8 cellular contexts compared by ENCODE assay signal in the genomic region with DNA sequence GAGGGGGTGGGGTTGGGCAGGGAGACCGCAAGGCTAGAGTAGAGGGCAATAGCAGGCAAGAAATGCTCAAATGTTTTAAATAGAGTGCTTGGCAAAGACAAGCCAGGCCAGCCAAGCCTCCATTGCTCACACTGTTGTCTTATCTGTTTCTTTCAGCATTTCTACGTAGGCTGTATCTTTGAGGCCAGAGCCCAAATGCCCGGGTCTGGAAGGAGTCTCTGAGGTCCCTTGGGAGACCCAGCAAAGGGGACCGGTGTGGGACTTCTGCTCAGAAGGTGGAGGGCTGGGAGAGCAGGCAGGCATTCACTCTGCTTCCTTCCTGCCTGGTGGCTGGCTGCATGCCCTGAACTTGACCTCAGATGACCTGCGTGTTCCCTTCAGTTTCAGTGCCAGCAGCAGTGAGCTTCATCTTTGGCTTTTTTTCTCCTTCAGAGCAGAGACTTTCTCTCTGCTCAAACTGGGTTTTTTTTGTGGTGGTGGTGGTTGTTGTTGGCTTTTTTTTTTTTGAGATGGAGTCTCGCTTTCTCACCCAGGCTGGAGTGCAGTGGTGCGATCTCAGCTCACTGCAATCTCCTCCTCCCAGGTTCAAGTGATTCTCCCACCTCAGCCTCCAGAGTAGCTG.
DNase-seq lines count a peak whose midpoint lies in the region; ATAC-seq, FAIRE-seq and TF ChIP-seq lines count a peak whose summit lies in the region.

No MANE protein-coding gene starts in this region.

- H3K4me1 ChIP-seq in effector memory CD4-positive, alpha-beta T cell (ENCODE audit: control insufficient read depth, insufficient read depth, low read length, poor library complexity, severe bottlenecking) = peaks cover 26% of the 10 kb centered on the region

- no peaks in the 10 kb centered on the region for H3K9me3 ChIP-seq in effector memory CD4-positive, alpha-beta T cell (ENCODE audit: control insufficient read depth, low read length)

- H3K27ac ChIP-seq in effector memory CD4-positive, alpha-beta T cell (ENCODE audit: insufficient read depth, low read length, poor library complexity, severe bottlenecking) = peak overlapping the region; percentile 40

- peak; percentile 59 for DNase-seq in DMS79 (lab: John Stamatoyannopoulos, UW)
- DNase-seq in T-helper 1 cell = peak; percentile 19 to 73 (median 47)
- peak; percentile 39 to 50 (median 42) for DNase-seq in effector memory CD4-positive, alpha-beta T cell
- DNase-seq in posterior cingulate gyrus = peak in 6 of 10 donors; percentile 40 to 86 (median 50)
- DNase-seq in H54 (ENCODE audit: insufficient read length, low spot score) = no peak
- no peak for DNase-seq in SHP77 treated with DMSO at 0.1 percent for 48 hours (lab: John Stamatoyannopoulos, UW)

- intact Hi-C loops in posterior cingulate gyrus (cut with DNase I) = no loop called here

- no peak for TF ChIP-seq POLR2A in H54 (IDR thresholded peaks at IDR 0.05; ENCODE audit: low read depth, low read length)

- no peak for FAIRE-seq in H54 (lab: Jason Lieb, UNC)

- no peaks in the 10 kb centered on the region for H3K36me3 ChIP-seq in effector memory CD4-positive, alpha-beta T cell (ENCODE audit: control insufficient read depth, insufficient read depth, low read length)

- ATAC-seq in GM19438 (IDR thresholded peaks at IDR 0.05; ENCODE audit: low read depth, unreplicated experiment) (peak; percentile 83), HG03469 (IDR thresholded peaks at IDR 0.05; ENCODE audit: unreplicated experiment) (peak; percentile 53)

- H3K4me3 ChIP-seq in effector memory CD4-positive, alpha-beta T cell (ENCODE audit: insufficient read depth, low read depth, low read length, poor library complexity, severe bottlenecking) = peak overlapping the region; percentile 26

- no peaks in the 10 kb centered on the region for H3K27me3 ChIP-seq in effector memory CD4-positive, alpha-beta T cell (replicated peaks; ENCODE audit: control insufficient read depth, insufficient read depth, low read length, poor library complexity, severe bottlenecking)

Comparison
In these comparisons a context has a peak if more than half of its experiments do, and no peak if none do; other contexts are left out.
1. DNase-seq: peak in DMS79 (single experiment), T-helper 1 cell (5 of 5), effector memory CD4-positive, alpha-beta T cell (3 of 3) and posterior cingulate gyrus (6 of 10); none in H54 (single experiment) and SHP77 treated with DMSO at 0.1 percent for 48 hours (single experiment).